In the genomic region with DNA sequence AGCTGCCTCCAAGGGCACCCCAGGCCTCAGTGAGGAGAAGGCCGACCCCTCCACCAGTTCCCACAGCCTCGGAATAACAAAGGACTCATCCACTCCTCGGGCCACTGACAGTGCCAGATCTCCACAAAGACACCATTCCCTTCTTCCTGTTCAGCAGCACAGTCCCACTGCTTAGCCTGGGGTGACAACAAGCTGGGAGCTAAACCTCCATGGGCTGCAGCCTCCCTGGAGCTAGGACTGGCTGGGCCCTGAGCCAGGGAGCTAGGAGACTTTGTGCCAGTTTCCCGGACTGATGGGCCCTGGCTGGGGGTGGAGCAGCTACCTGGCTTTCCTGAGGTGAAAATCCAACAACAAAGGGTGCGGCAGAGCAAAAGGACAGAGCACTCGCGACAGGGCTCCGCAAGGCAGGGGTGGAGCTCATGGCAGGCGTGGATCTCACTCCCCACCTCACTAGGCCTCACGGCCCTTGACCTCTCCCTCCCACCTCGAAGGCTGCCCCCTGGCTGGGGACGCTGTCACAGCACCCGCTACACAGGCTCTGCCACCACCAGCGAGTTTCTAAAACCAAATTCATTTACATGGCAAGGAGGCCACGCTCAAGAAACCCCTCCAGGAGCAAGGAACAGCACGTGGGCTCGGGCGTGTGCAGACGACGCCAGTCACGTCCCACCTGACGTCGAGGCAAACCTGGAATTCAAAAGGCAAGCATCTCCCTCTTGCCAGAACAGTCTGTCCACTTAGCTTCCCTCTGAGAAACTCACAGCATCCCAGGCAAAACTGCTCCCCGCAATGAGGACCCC, we compare ENCODE assay signal across 8 cellular contexts. TPM values are rescaled to one million over a fixed set of nuclear protein-coding genes. Genes with fewer than 3 reads are reported as not detected.
A peak's percentile ranks its signal among the peaks of the same experiment; 100 is the strongest.
DNase-seq lines count a peak whose midpoint lies in the region; ATAC-seq and TF ChIP-seq lines count a peak whose summit lies in the region.

No MANE protein-coding gene starts in this region.

- TF ChIP-seq CTCF in SU-DHL-6 (IDR thresholded peaks at IDR 0.05; ENCODE audit: insufficient read depth, low read length, poor library complexity, severe bottlenecking) (peak; percentile 79), esophagus squamous epithelium (IDR thresholded peaks at IDR 0.05) (peak in 4 of 6 experiments; percentile 26 to 61 (median 44))

- no peaks in the 10 kb centered on the region for H3K9me2 ChIP-seq in SU-DHL-6 (replicated peaks; ENCODE audit: insufficient read depth, low read length)

- 41% methylated on average over 14 of the region's 24 CpGs; no CpG with 5 or more reads in 1 of the 2 donors for WGBS in esophagus squamous epithelium, 2 donors

- H2AFZ ChIP-seq in SU-DHL-6 (ENCODE audit: low read depth, low read length, severe bottlenecking): peak overlapping the region; percentile 89

- no peaks in the 10 kb centered on the region for H3K36me3 ChIP-seq in SU-DHL-6 (ENCODE audit: low read length)
- peaks cover 0 to 28% (median 0%) of the 10 kb centered on the region in 3 donors for H3K36me3 ChIP-seq in esophagus squamous epithelium
- H3K36me3 ChIP-seq in skeletal muscle tissue (ENCODE audit: control insufficient read depth in 3 of 3, insufficient read depth in 3 of 3, low read length in 3 of 3): peaks cover 0 to 9% (median 0%) of the 10 kb centered on the region in 3 donors

- H3K4me3 ChIP-seq in SU-DHL-6 (ENCODE audit: insufficient read depth, low read length, poor library complexity, severe bottlenecking) (peak overlapping the region; percentile 49), esophagus squamous epithelium (no peak overlapping the region), skeletal muscle tissue (ENCODE audit: low read length in 3 of 3) (no peak overlapping the region)

- H3K27me3 ChIP-seq in SU-DHL-6 (ENCODE audit: low read length) (no peaks in the 10 kb centered on the region), esophagus squamous epithelium (no peaks in the 10 kb centered on the region), skeletal muscle tissue (ENCODE audit: control insufficient read depth in 3 of 3, insufficient read depth in 3 of 3, low read length in 3 of 3) (no peaks in the 10 kb centered on the region)

- peak overlapping the region; percentile 87 for H3K27ac ChIP-seq in SU-DHL-6 (ENCODE audit: low read depth, low read length)
- H3K27ac ChIP-seq in esophagus squamous epithelium: peak overlapping the region; percentile 41 to 66 (median 54)
- no peak overlapping the region for H3K27ac ChIP-seq in skeletal muscle tissue (ENCODE audit: low read depth, low read length)

- intact Hi-C loops in esophagus squamous epithelium (cut with DNase I): no loop called here

- no peak for TF ChIP-seq POLR2A in esophagus squamous epithelium (IDR thresholded peaks at IDR 0.05)

- H3K9ac ChIP-seq in SU-DHL-6 (ENCODE audit: low read length) (peak overlapping the region; percentile 53), skeletal muscle tissue (ENCODE audit: low read depth in 1 of 3, low read length in 3 of 3) (peak overlapping the region in 2 of 3 donors; percentile 51 to 54)

- H3K79me2 ChIP-seq in SU-DHL-6 (ENCODE audit: insufficient read depth, low read length): no peaks in the 10 kb centered on the region

- DNase-seq in stimulated activated CD4-positive, alpha-beta T cell treated with anti-CD3 and anti-CD28 coated beads, Interleukin-12 subunit alpha, Interleukin-12 subunit beta, amount 100 ng/mL, for 4 hours: peak; percentile 46
- DNase-seq in stimulated activated CD4-positive, alpha-beta T cell treated with anti-CD3 and anti-CD28 coated beads, Interleukin-2, amount 100 ng/mL, for 48 hours: no peak
- no peak for DNase-seq in esophagus squamous epithelium (lab: John Stamatoyannopoulos, UW)
- DNase-seq in NCI-H2107 (lab: John Stamatoyannopoulos, UW): no peak

- H3K4me1 ChIP-seq in esophagus squamous epithelium (peaks cover 9 to 31% (median 19%) of the 10 kb centered on the region in 3 donors), skeletal muscle tissue (ENCODE audit: control insufficient read depth in 3 of 3, insufficient read depth in 3 of 3, low read length in 3 of 3) (peaks cover 5 to 11% (median 7%) of the 10 kb centered on the region in 3 donors)

- ATAC-seq in GM19023 (IDR thresholded peaks at IDR 0.05; ENCODE audit: unreplicated experiment): no peak
- ATAC-seq in HG02588 (IDR thresholded peaks at IDR 0.05; ENCODE audit: unreplicated experiment): no peak

- H4K20me1 ChIP-seq in SU-DHL-6 (ENCODE audit: low read depth, low read length): no peaks in the 10 kb centered on the region

- peak overlapping the region; percentile 75 for H3K4me2 ChIP-seq in SU-DHL-6 (ENCODE audit: low read depth, low read length, poor library complexity, severe bottlenecking)

- no peaks in the 10 kb centered on the region for H3K9me3 ChIP-seq in SU-DHL-6 (ENCODE audit: insufficient read depth, low read length)
- no peaks in the 10 kb centered on the region for H3K9me3 ChIP-seq in esophagus squamous epithelium
- no peaks in the 10 kb centered on the region for H3K9me3 ChIP-seq in skeletal muscle tissue (ENCODE audit: control insufficient read depth in 3 of 3, low read length in 3 of 3)

- peaks cover 13% of the 10 kb centered on the region for H3F3A ChIP-seq in SU-DHL-6 (ENCODE audit: insufficient read depth)

RNA-seq across cellular contexts. Expression of a gene that starts 13.8 kb away (rescaled TPM):
- total RNA-seq in esophagus squamous epithelium (10 to 100 TPM; 13.2 to 34.3 (median 25.7) TPM), skeletal muscle tissue (15.7 TPM)

RNA-seq across cellular contexts. Expression of a gene that starts 20.0 kb away (rescaled TPM):
- total RNA-seq in esophagus squamous epithelium: 10 to 100 TPM; 10.1 to 17.2 (median 13.7) TPM
- total RNA-seq in skeletal muscle tissue: 8.4 TPM

RNA-seq across cellular contexts. Expression of a gene that starts 45.4 kb away (rescaled TPM):
- total RNA-seq in esophagus squamous epithelium (10 to 100 TPM; 12.7 to 32.2 (median 22.4) TPM), skeletal muscle tissue (16.7 TPM)

RNA-seq across cellular contexts. Expression of a gene that starts 46.8 kb away (rescaled TPM):
- total RNA-seq in esophagus squamous epithelium (1 to 10 TPM in 3 of 4 donors, under 1 TPM in 1; 0.49 to 7.6 (median 2.7) TPM), skeletal muscle tissue (17.2 TPM)
